1 cellular context compared by ENCODE assay signal in the genomic region with DNA sequence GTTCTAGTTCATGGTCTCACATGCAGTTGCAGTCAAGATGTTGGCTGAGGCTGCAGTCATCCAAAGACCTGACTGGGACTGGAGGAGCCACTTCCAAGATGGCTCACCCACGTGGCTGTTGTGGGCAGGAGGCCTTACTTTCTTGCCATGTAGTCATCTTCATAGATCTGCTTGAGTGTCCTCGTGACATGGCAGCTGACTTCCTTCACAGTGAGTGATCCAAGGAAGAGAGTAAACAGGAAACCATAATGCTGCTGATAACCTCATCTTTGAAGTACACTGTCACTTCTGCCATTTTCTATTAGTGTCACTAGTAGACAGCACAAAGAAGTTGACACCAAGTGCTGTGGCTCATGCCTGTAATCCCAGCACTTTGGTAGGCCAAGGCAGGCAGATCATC.
TF ChIP-seq lines count a peak whose summit lies in the region.

No MANE protein-coding gene starts in this region.

TF ChIP-seq in K562, 482 proteins besides CTCF, POLR2A, EP300 and RAD21 (continued from another document and continues in another):
- TF ChIP-seq, protein P1, sequence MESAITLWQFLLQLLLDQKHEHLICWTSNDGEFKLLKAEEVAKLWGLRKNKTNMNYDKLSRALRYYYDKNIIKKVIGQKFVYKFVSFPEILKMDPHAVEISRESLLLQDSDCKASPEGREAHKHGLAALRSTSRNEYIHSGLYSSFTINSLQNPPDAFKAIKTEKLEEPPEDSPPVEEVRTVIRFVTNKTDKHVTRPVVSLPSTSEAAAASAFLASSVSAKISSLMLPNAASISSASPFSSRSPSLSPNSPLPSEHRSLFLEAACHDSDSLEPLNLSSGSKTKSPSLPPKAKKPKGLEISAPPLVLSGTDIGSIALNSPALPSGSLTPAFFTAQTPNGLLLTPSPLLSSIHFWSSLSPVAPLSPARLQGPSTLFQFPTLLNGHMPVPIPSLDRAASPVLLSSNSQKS (CRISPR knock-in tag; IDR thresholded peaks at IDR 0.05) = no peak
- TF ChIP-seq EGR1 (conservative IDR thresholded peaks at IDR 0.05) (no peak), YBX1 (IDR thresholded peaks at IDR 0.05) (no peak), FOSL1 (tag; conservative IDR thresholded peaks at IDR 0.05) (no peak), ELK1 (CRISPR knock-in tag; IDR thresholded peaks at IDR 0.05) (no peak), KDM4B (IDR thresholded peaks at IDR 0.05; ENCODE audit: borderline replicate concordance in 2 of 2, low read depth in 1 of 2) (no peak), CBFA2T3 (IDR thresholded peaks at IDR 0.05) (no peak), ZBTB33 (CRISPR knock-in tag; IDR thresholded peaks at IDR 0.05) (no peak), PBX2 (CRISPR knock-in tag; IDR thresholded peaks at IDR 0.05; ENCODE audit: low read depth) (no peak), PBX2 (tag; conservative IDR thresholded peaks at IDR 0.05; ENCODE audit: low read depth) (0 out of 2 replicates have a peak, but pooled peaks have one; percentile 5), KLF10 (CRISPR knock-in tag; IDR thresholded peaks at IDR 0.05) (no peak), ZNF592 (IDR thresholded peaks at IDR 0.05) (peak; percentile 89), HDAC8 (tag; IDR thresholded peaks at IDR 0.05) (no peak), PHTF2 (CRISPR knock-in tag; IDR thresholded peaks at IDR 0.05) (no peak), ZNF668 (CRISPR knock-in tag; IDR thresholded peaks at IDR 0.05) (peak; percentile 66; the same call in 1 of the 2 replicates), ZC3H4 (CRISPR knock-in tag; IDR thresholded peaks at IDR 0.05; ENCODE audit: borderline replicate concordance) (no peak), SNIP1 (IDR thresholded peaks at IDR 0.05; ENCODE audit: low read depth) (no peak), KAT2B (IDR thresholded peaks at IDR 0.05; ENCODE audit: low read depth, low read length) (no peak), HNRNPH1 (optimal IDR thresholded peaks at IDR 0.05; ENCODE audit: low read depth, low read length) (no peak), ZNF444 (CRISPR knock-in tag; IDR thresholded peaks at IDR 0.05) (no peak), RBM34 (IDR thresholded peaks at IDR 0.05; ENCODE audit: borderline replicate concordance, insufficient read depth, low read length) (no peak), FIP1L1 (IDR thresholded peaks at IDR 0.05; ENCODE audit: low read depth, low read length, poor library complexity, severe bottlenecking) (no peak), GTF2B (IDR thresholded peaks at IDR 0.05; ENCODE audit: extremely low read depth, insufficient read length) (no peak), ATF1 (CRISPR knock-in tag; IDR thresholded peaks at IDR 0.05) (no peak), ATF1 (tag; IDR thresholded peaks at IDR 0.05) (no peak)
- TF ChIP-seq, protein P2, sequence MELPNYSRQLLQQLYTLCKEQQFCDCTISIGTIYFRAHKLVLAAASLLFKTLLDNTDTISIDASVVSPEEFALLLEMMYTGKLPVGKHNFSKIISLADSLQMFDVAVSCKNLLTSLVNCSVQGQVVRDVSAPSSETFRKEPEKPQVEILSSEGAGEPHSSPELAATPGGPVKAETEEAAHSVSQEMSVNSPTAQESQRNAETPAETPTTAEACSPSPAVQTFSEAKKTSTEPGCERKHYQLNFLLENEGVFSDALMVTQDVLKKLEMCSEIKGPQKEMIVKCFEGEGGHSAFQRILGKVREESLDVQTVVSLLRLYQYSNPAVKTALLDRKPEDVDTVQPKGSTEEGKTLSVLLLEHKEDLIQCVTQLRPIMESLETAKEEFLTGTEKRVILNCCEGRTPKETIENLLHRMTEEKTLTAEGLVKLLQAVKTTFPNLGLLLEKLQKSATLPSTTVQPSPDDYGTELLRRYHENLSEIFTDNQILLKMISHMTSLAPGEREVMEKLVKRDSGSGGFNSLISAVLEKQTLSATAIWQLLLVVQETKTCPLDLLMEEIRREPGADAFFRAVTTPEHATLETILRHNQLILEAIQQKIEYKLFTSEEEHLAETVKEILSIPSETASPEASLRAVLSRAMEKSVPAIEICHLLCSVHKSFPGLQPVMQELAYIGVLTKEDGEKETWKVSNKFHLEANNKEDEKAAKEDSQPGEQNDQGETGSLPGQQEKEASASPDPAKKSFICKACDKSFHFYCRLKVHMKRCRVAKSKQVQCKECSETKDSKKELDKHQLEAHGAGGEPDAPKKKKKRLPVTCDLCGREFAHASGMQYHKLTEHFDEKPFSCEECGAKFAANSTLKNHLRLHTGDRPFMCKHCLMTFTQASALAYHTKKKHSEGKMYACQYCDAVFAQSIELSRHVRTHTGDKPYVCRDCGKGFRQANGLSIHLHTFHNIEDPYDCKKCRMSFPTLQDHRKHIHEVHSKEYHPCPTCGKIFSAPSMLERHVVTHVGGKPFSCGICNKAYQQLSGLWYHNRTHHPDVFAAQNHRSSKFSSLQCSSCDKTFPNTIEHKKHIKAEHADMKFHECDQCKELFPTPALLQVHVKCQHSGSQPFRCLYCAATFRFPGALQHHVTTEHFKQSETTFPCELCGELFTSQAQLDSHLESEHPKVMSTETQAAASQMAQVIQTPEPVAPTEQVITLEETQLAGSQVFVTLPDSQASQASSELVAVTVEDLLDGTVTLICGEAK (IDR thresholded peaks at IDR 0.05) = no peak
- TF ChIP-seq, protein P2 (CRISPR knock-in tag; IDR thresholded peaks at IDR 0.05) = no peak
- TF ChIP-seq, protein P3, sequence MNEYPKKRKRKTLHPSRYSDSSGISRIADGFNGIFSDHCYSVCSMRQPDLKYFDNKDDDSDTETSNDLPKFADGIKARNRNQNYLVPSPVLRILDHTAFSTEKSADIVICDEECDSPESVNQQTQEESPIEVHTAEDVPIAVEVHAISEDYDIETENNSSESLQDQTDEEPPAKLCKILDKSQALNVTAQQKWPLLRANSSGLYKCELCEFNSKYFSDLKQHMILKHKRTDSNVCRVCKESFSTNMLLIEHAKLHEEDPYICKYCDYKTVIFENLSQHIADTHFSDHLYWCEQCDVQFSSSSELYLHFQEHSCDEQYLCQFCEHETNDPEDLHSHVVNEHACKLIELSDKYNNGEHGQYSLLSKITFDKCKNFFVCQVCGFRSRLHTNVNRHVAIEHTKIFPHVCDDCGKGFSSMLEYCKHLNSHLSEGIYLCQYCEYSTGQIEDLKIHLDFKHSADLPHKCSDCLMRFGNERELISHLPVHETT (CRISPR knock-in tag; conservative IDR thresholded peaks at IDR 0.05 in 1 of 2, IDR thresholded peaks at IDR 0.05 in 1 of 2) = peak in 1 of 2 experiments; percentile 75; a peak in 2 of 4 replicates
- TF ChIP-seq, protein P4, sequence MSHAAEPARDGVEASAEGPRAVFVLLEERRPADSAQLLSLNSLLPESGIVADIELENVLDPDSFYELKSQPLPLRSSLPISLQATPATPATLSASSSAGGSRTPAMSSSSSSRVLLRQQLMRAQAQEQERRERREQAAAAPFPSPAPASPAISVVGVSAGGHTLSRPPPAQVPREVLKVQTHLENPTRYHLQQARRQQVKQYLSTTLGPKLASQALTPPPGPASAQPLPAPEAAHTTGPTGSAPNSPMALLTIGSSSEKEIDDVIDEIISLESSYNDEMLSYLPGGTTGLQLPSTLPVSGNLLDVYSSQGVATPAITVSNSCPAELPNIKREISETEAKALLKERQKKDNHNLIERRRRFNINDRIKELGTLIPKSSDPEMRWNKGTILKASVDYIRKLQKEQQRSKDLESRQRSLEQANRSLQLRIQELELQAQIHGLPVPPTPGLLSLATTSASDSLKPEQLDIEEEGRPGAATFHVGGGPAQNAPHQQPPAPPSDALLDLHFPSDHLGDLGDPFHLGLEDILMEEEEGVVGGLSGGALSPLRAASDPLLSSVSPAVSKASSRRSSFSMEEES (CRISPR knock-in tag; IDR thresholded peaks at IDR 0.05) = peak; percentile 56
